8 cellular contexts compared by ENCODE assay signal in the genomic region with DNA sequence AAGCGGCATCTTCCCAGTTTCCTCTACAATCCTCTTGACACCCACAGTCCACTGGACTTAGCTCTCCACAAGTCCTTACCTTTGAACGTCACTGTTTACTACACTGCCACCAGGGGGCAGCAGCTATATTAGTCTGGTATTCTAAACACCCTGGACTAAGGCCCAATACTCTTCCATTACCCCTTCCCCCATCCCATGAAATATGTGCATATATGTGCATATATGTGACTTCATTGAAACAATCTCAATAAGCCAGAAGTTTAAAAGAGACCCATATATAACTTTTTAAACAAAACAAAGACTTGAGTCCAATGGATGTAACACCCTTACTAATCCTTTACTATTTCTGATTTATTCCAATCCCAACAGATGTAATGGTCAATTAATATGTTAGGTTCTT. TPM values are rescaled to one million over a fixed set of nuclear protein-coding genes. Genes with fewer than 3 reads are reported as not detected.
DNase-seq lines count a peak whose midpoint lies in the region; ATAC-seq and TF ChIP-seq lines count a peak whose summit lies in the region.

No MANE protein-coding gene starts in this region.

- no peak overlapping the region for H3K9ac ChIP-seq in trophoblast cell (ENCODE audit: low read length)

- no peak overlapping the region for H2BK120ac ChIP-seq in trophoblast cell (ENCODE audit: insufficient read depth, low read length, poor library complexity)

- H4K8ac ChIP-seq in trophoblast cell (ENCODE audit: low read depth, low read length) = no peak overlapping the region

- intact Hi-C loops in vagina (cut with DNase I) = no loop called here

- peak; percentile 86 for ATAC-seq in GM21825 (IDR thresholded peaks at IDR 0.05; ENCODE audit: unreplicated experiment)
- ATAC-seq in gastroesophageal sphincter = no peak

- no peaks in the 10 kb centered on the region for H3K36me3 ChIP-seq in gastroesophageal sphincter
- H3K36me3 ChIP-seq in trophoblast cell (ENCODE audit: control insufficient read depth in 1 of 2, insufficient read depth in 2 of 2, low read length in 2 of 2) = no peaks in the 10 kb centered on the region
- H3K36me3 ChIP-seq in vagina = no peaks in the 10 kb centered on the region

- TF ChIP-seq POLR2A in gastroesophageal sphincter (IDR thresholded peaks at IDR 0.05) = no peak
- TF ChIP-seq POLR2A in vagina (IDR thresholded peaks at IDR 0.05) = no peak

- 41 to 50% methylated on average over 2 of the region's 2 CpGs for WGBS in gastroesophageal sphincter (ENCODE audit: low coverage in 1 of 2), 2 donors
- no CpG with 5 or more reads among the region's 2 CpGs for WGBS in trophoblast cell (ENCODE audit: extremely low coverage, insufficient coverage, insufficient read length)

- H3K23ac ChIP-seq in trophoblast cell (ENCODE audit: low read length) = no peak overlapping the region

- H3K4me2 ChIP-seq in trophoblast cell (ENCODE audit: low read length) = no peak overlapping the region

- H3K4me1 ChIP-seq in gastroesophageal sphincter (no peaks in the 10 kb centered on the region), trophoblast cell (ENCODE audit: control insufficient read depth in 1 of 2, insufficient read depth in 2 of 2, low read length in 2 of 2) (no peaks in the 10 kb centered on the region), vagina (no peaks in the 10 kb centered on the region)

- H3K4ac ChIP-seq in trophoblast cell (ENCODE audit: low read depth, low read length) = no peak overlapping the region

- no peaks in the 10 kb centered on the region for H3K79me2 ChIP-seq in trophoblast cell (ENCODE audit: control insufficient read depth, insufficient read depth, low read length, poor library complexity)

- H4K91ac ChIP-seq in trophoblast cell (ENCODE audit: low read depth, low read length) = no peak overlapping the region

- no peak for TF ChIP-seq EP300 in gastroesophageal sphincter (IDR thresholded peaks at IDR 0.05)

- H2AK5ac ChIP-seq in trophoblast cell (ENCODE audit: low read length) = no peak overlapping the region

- no peak overlapping the region for H3K18ac ChIP-seq in trophoblast cell (ENCODE audit: low read length)

- H3K27me3 ChIP-seq in gastroesophageal sphincter = no peaks in the 10 kb centered on the region
- H3K27me3 ChIP-seq in trophoblast cell (ENCODE audit: insufficient read depth, low read length) = no peaks in the 10 kb centered on the region
- H3K27me3 ChIP-seq in vagina = no peaks in the 10 kb centered on the region

- H4K12ac ChIP-seq in trophoblast cell (ENCODE audit: low read depth, low read length) = no peak overlapping the region

- no peak overlapping the region for H2BK5ac ChIP-seq in trophoblast cell (ENCODE audit: low read depth, low read length, poor library complexity)

- no peak overlapping the region for H2AFZ ChIP-seq in trophoblast cell (ENCODE audit: insufficient read depth, low read length, poor library complexity)

- no peak overlapping the region for H3K14ac ChIP-seq in trophoblast cell (ENCODE audit: low read length)

- DNase-seq in G401 (ENCODE audit: low spot score) = peak; percentile 69
- DNase-seq in Kasumi-1 (lab: John Stamatoyannopoulos, UW) = peak; percentile 77 to 83
- peak; percentile 70 for DNase-seq in RPMI8226
- peak; percentile 53 to 56 for DNase-seq in activated T-helper 1 cell treated with anti-CD3 and anti-CD28 coated beads, Interleukin-2, amount 50 U/mL, for 16 hours (ENCODE audit: low read depth in 1 of 2, low spot score in 1 of 2)
- DNase-seq in trophoblast cell = peak; percentile 57 to 86
- DNase-seq in vagina (ENCODE audit: extremely low spot score in 2 of 2) = no peak

- in situ Hi-C loops in G401 (cut with HindIII; ENCODE audit: low sequenced_read_pairs) = no loop called here

- no peaks in the 10 kb centered on the region for H3K9me3 ChIP-seq in gastroesophageal sphincter
- peaks cover 4% of the 10 kb centered on the region for H3K9me3 ChIP-seq in trophoblast cell (ENCODE audit: insufficient read depth, low read depth, low read length)
- H3K9me3 ChIP-seq in vagina = no peaks in the 10 kb centered on the region

- TF ChIP-seq CTCF in gastroesophageal sphincter (IDR thresholded peaks at IDR 0.05) = peak; percentile 38 to 67 (median 59)
- TF ChIP-seq CTCF in vagina (IDR thresholded peaks at IDR 0.05) = peak; percentile 40 to 49 (median 44)

- no peak overlapping the region for H3K4me3 ChIP-seq in gastroesophageal sphincter
- no peak overlapping the region for H3K4me3 ChIP-seq in trophoblast cell (ENCODE audit: low read depth, low read length)
- no peak overlapping the region for H3K4me3 ChIP-seq in vagina

- no peak overlapping the region for H3K27ac ChIP-seq in gastroesophageal sphincter
- H3K27ac ChIP-seq in trophoblast cell (ENCODE audit: low read depth, low read length) = no peak overlapping the region
- no peak overlapping the region for H3K27ac ChIP-seq in vagina

- no peak overlapping the region for H2BK12ac ChIP-seq in trophoblast cell (ENCODE audit: low read length)

- H3K79me1 ChIP-seq in trophoblast cell (ENCODE audit: low read length) = no peaks in the 10 kb centered on the region

RNA-seq across cellular contexts. Expression of a gene that starts 15.5 kb away (rescaled TPM):
- total RNA-seq in G401 (2014; rRNA removed; shearing (Covaris generic)) = 11.4 and 17.8 TPM in 2 replicates
- total RNA-seq in gastroesophageal sphincter (1 to 10 TPM in 3 of 4 donors, under 1 TPM in 1; 0.74 to 1.9 (median 1.5) TPM), vagina (4.7 TPM)
- polyA plus RNA-seq in trophoblast cell (2013) = 4.1 and 4.6 TPM in 2 replicates

Comparison
In these comparisons a context has a peak if more than half of its experiments do, and no peak if none do; other contexts are left out.
1. DNase-seq: peak in G401 (single experiment), Kasumi-1 (2 of 2), RPMI8226 (single experiment), activated T-helper 1 cell treated with anti-CD3 and anti-CD28 coated beads, Interleukin-2, amount 50 U/mL, for 16 hours (2 of 2) and trophoblast cell (2 of 2); none in vagina (0 of 2).